In genomic region chr15:66774001-66774814, GRCh38 we compare ENCODE assay signal across 8 cellular contexts.
A peak's percentile ranks its signal among the peaks of the same experiment; 100 is the strongest.
DNase-seq lines count a peak whose midpoint lies in the region; ATAC-seq and TF ChIP-seq lines count a peak whose summit lies in the region.

No MANE protein-coding gene starts in this region.

- 18 to 24% methylated on average over 11 to 19 of the region's 19 CpGs for WGBS in body of pancreas, 2 donors
- WGBS in iPS DF 6.9 (ENCODE audit: insufficient coverage, insufficient read length): no CpG with 5 or more reads among the region's 19 CpGs

- no peak for TF ChIP-seq POLR2A in body of pancreas (IDR thresholded peaks at IDR 0.05)
- no peak for TF ChIP-seq POLR2A in gastrocnemius medialis (IDR thresholded peaks at IDR 0.05)

- ATAC-seq in body of pancreas (peak; percentile 91), gastrocnemius medialis (peak; percentile 86 to 90), GM19463 (IDR thresholded peaks at IDR 0.05; ENCODE audit: unreplicated experiment) (no peak), GM21390 (IDR thresholded peaks at IDR 0.05; ENCODE audit: unreplicated experiment) (no peak)

- peak; percentile 68 for TF ChIP-seq CTCF in GM10266 (IDR thresholded peaks at IDR 0.05; ENCODE audit: control insufficient read depth, insufficient read depth, low read depth, missing control alignments)
- TF ChIP-seq CTCF in body of pancreas (IDR thresholded peaks at IDR 0.05): peak; percentile 96 to 99 (median 99)
- peak; percentile 92 to 97 (median 96) for TF ChIP-seq CTCF in gastrocnemius medialis (IDR thresholded peaks at IDR 0.05 in 4 of 5, conservative IDR thresholded peaks at IDR 0.05 in 1 of 5)

- H3K27me3 ChIP-seq in body of pancreas (no peaks in the 10 kb centered on the region), iPS DF 6.9 (ENCODE audit: control insufficient read depth, insufficient read depth, low read length) (no peaks in the 10 kb centered on the region), gastrocnemius medialis (no peaks in the 10 kb centered on the region)

- in situ Hi-C loops in gastrocnemius medialis (cut with MboI; ENCODE audit: low sequenced_read_pairs in 4 of 4): loop anchor here in 2 of 4 donors (5.0 to 10.0 kb wide), 2 partner anchors 152 to 159 kb away; no protein-coding TSS in a partner anchor

- H3K4me3 ChIP-seq in body of pancreas: no peak overlapping the region
- no peak overlapping the region for H3K4me3 ChIP-seq in iPS DF 6.9 (ENCODE audit: low read length)
- no peak overlapping the region for H3K4me3 ChIP-seq in gastrocnemius medialis

- intact Hi-C loops in body of pancreas (cut with DNase I): loop anchor here (5.0 kb wide), 1 partner anchor 78 kb away; no protein-coding TSS in a partner anchor
- intact Hi-C loops in gastrocnemius medialis (cut with DNase I; ENCODE audit: low total_unique reads): loop anchor here (1.0 to 2.0 kb wide), 2 partner anchors 79 to 155 kb away; no protein-coding TSS in a partner anchor

- H3K36me3 ChIP-seq in body of pancreas (replicated peaks in 1 of 2; ENCODE audit: insufficient read depth in 1 of 2, low read depth in 2 of 2): no peaks in the 10 kb centered on the region
- no peaks in the 10 kb centered on the region for H3K36me3 ChIP-seq in iPS DF 6.9 (ENCODE audit: control insufficient read depth, insufficient read depth, low read length)
- no peaks in the 10 kb centered on the region for H3K36me3 ChIP-seq in gastrocnemius medialis

- peaks cover 60% of the 10 kb centered on the region for H3K4me1 ChIP-seq in body of pancreas
- peaks cover 9% of the 10 kb centered on the region for H3K4me1 ChIP-seq in iPS DF 6.9 (ENCODE audit: control insufficient read depth, insufficient read depth, low read length)
- peaks cover 0 to 13% of the 10 kb centered on the region in 2 donors for H3K4me1 ChIP-seq in gastrocnemius medialis

- H3K27ac ChIP-seq in body of pancreas (peak overlapping the region; percentile 79 to 91 (median 86)), iPS DF 6.9 (ENCODE audit: low read length) (no peak overlapping the region), gastrocnemius medialis (peak overlapping the region in 1 of 4 donors; percentile 5)

- no peaks in the 10 kb centered on the region for H3K9me3 ChIP-seq in body of pancreas
- no peaks in the 10 kb centered on the region for H3K9me3 ChIP-seq in iPS DF 6.9 (ENCODE audit: control insufficient read depth, insufficient read depth, low read length)
- H3K9me3 ChIP-seq in gastrocnemius medialis: no peaks in the 10 kb centered on the region

- DNase-seq in GM10266 (ENCODE audit: extremely low spot score): peak; percentile 71
- peak; percentile 87 for DNase-seq in M059J (ENCODE audit: low read depth)
- peak; percentile 78 for DNase-seq in SW480 (ENCODE audit: low spot score)
- DNase-seq in body of pancreas: peak; percentile 87 to 92 (median 91)
- peak; percentile 82 for DNase-seq in iPS DF 6.9 (ENCODE audit: low read depth, low spot score)
- DNase-seq in gastrocnemius medialis: peak; percentile 35 to 74

Comparison
In these comparisons a context has a peak if more than half of its experiments do, and no peak if none do; other contexts are left out.
1. ATAC-seq: peak in body of pancreas (single experiment) and gastrocnemius medialis (2 of 2); none in GM19463 (single experiment) and GM21390 (single experiment).
2. Peak in every context shown above with its lines, with median percentiles within 50 percentile points of each other: DNase-seq and CTCF ChIP-seq.